ENCODE assay signal across 22 cellular contexts in genomic region chr6:113211185-113211584, GRCh38.
DNase-seq lines count a peak whose midpoint lies in the region; ATAC-seq and TF ChIP-seq lines count a peak whose summit lies in the region.
"Had no signal": no experiment of that assay in that cellular context is flagged by ENCODE, and none has a peak within 500 bp of the region (broad histone marks: within the 10 kb centered on the region; RNA-seq: fewer than 3 reads in every experiment).

No MANE protein-coding gene starts in this region.

- POLR2A ChIA-PET in activated CD4-positive, alpha-beta memory T cell treated with anti-CD3 and anti-CD28 coated beads, Interleukin-2, amount 10 ng/mL, durations not matched to agents 7 days and 5 days (lab: Charles Lee): no interaction called here

- no peak for ATAC-seq in HG03025 (IDR thresholded peaks at IDR 0.05; ENCODE audit: low FRiP score, unreplicated experiment)
- ATAC-seq: SK-N-SH treated with all-trans-retinoic acid at 6 μM for 48 hours had no signal

- no peak overlapping the region for H3K4me3 ChIP-seq in LNCaP clone FGC (ENCODE audit: low read depth, low read length)

- DNase-seq in NCI-H446 treated with DMSO at 0.1 percent for 48 hours (lab: John Stamatoyannopoulos, UW): peak; percentile 19
- no peak for DNase-seq in NCI-H446 (lab: John Stamatoyannopoulos, UW)
- peak; percentile 84 for DNase-seq in LNCaP clone FGC (ENCODE audit: low read depth)
- DNase-seq in osteocyte (ENCODE audit: extremely low spot score, unreplicated experiment): no peak
- no peak for DNase-seq in SW 1271 (lab: John Stamatoyannopoulos, UW)
- DNase-seq in activated CD4-positive, alpha-beta memory T cell treated with anti-CD3 and anti-CD28 coated beads, Interleukin-2, amount 10 ng/mL, durations not matched to agents 7 days and 5 days: no peak
- DNase-seq: 8988T; ACHN; BE2C; Calu3; CD8-positive, alpha-beta memory T cell; DMS79 treated with DMSO at 0.1 percent for 48 hours; GF-D8; NCI-H1105; NCI-H146; NCI-H2029; NCI-H510A treated with DMSO at 0.1 percent for 48 hours; OCI-M1 had no signal

- H3K4me1 Mint-ChIP-seq in osteocyte (ENCODE audit: unreplicated experiment): peaks cover 28% of the 10 kb centered on the region
- H3K4me1 Mint-ChIP-seq in activated CD4-positive, alpha-beta memory T cell treated with anti-CD3 and anti-CD28 coated beads, Interleukin-2, amount 10 ng/mL, durations not matched to agents 7 days and 5 days: no peaks in the 10 kb centered on the region
- H3K4me1 Mint-ChIP-seq: CD14-positive monocyte; CD8-positive, alpha-beta memory T cell had no signal

- CTCF ChIA-PET in activated CD4-positive, alpha-beta memory T cell treated with anti-CD3 and anti-CD28 coated beads, Interleukin-2, amount 10 ng/mL, durations not matched to agents 7 days and 5 days (lab: Charles Lee): interaction anchor here (0.6 kb wide), 1 partner anchor 58 kb away, joined by 3 read pairs; no protein-coding TSS in a partner anchor

- TF ChIP-seq CTCF in LNCaP clone FGC (IDR thresholded peaks at IDR 0.05; ENCODE audit: control insufficient read depth, extremely low read depth, insufficient read depth): no peak
- TF ChIP-seq CTCF in VCaP (conservative IDR thresholded peaks at IDR 0.05): no peak
- no peak for TF ChIP-seq CTCF in osteocyte (IDR thresholded peaks at IDR 0.05)

- H3K27me3 Mint-ChIP-seq in osteocyte (ENCODE audit: unreplicated experiment): no peaks in the 10 kb centered on the region
- no peaks in the 10 kb centered on the region for H3K27me3 Mint-ChIP-seq in activated CD4-positive, alpha-beta memory T cell treated with anti-CD3 and anti-CD28 coated beads, Interleukin-2, amount 10 ng/mL, durations not matched to agents 7 days and 5 days
- H3K27me3 Mint-ChIP-seq: CD8-positive, alpha-beta memory T cell had no signal

- H3K27ac Mint-ChIP-seq in osteocyte (ENCODE audit: unreplicated experiment): peak overlapping the region; percentile 28
- H3K27ac Mint-ChIP-seq in activated CD4-positive, alpha-beta memory T cell treated with anti-CD3 and anti-CD28 coated beads, Interleukin-2, amount 10 ng/mL, durations not matched to agents 7 days and 5 days: no peak overlapping the region
- H3K27ac Mint-ChIP-seq: CD14-positive monocyte; CD8-positive, alpha-beta memory T cell had no signal

- no peaks in the 10 kb centered on the region for H3K36me3 Mint-ChIP-seq in osteocyte (ENCODE audit: unreplicated experiment)
- no peaks in the 10 kb centered on the region for H3K36me3 Mint-ChIP-seq in activated CD4-positive, alpha-beta memory T cell treated with anti-CD3 and anti-CD28 coated beads, Interleukin-2, amount 10 ng/mL, durations not matched to agents 7 days and 5 days (ENCODE audit: low read depth)
- H3K36me3 Mint-ChIP-seq: CD14-positive monocyte; CD8-positive, alpha-beta memory T cell had no signal

- peaks cover 3% of the 10 kb centered on the region for H3K9me3 Mint-ChIP-seq in osteocyte (ENCODE audit: unreplicated experiment)
- H3K9me3 Mint-ChIP-seq in activated CD4-positive, alpha-beta memory T cell treated with anti-CD3 and anti-CD28 coated beads, Interleukin-2, amount 10 ng/mL, durations not matched to agents 7 days and 5 days: no peaks in the 10 kb centered on the region

- peak overlapping the region; percentile 57 for H3K27ac ChIP-seq in VCaP

- H3K4me3 Mint-ChIP-seq in osteocyte (ENCODE audit: unreplicated experiment): no peak overlapping the region
- H3K4me3 Mint-ChIP-seq in activated CD4-positive, alpha-beta memory T cell treated with anti-CD3 and anti-CD28 coated beads, Interleukin-2, amount 10 ng/mL, durations not matched to agents 7 days and 5 days: no peak overlapping the region
- H3K4me3 Mint-ChIP-seq: CD14-positive monocyte had no signal

Comparison
In these comparisons a context has a peak if more than half of its experiments do, and no peak if none do; other contexts are left out.
1. DNase-seq: peak in NCI-H446 treated with DMSO at 0.1 percent for 48 hours (single experiment) and LNCaP clone FGC (single experiment); none in NCI-H446 (0 of 2), osteocyte (single experiment), SW 1271 (0 of 2) and activated CD4-positive, alpha-beta memory T cell treated with anti-CD3 and anti-CD28 coated beads, Interleukin-2, amount 10 ng/mL, durations not matched to agents 7 days and 5 days (single experiment).